In the genomic region with DNA sequence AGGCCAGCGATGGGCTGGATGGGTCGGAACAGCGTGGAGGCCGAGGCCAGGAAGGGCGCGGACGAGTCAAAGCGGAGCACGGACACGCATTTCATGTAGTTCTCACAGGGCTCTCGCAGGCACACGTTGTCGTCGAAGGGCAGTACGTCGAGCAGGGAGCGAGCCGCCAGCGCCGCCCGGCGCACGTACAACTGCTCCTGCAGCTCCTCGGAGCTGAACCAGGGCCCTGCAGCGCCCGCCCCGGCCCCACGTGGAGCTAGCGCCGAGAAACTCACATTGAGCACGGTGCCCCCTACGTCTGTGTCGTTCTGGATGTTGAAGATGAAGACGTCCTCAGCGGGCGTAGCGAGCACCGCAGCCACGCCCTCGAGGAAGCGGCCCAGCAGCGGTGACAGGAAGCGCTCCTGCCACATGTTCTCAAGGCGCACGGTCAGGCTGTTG, we compare ENCODE assay signal across 7 cellular contexts. TPM values are rescaled to one million over a fixed set of nuclear protein-coding genes. Genes with fewer than 3 reads are reported as not detected.
DNase-seq lines count a peak whose midpoint lies in the region; ATAC-seq and TF ChIP-seq lines count a peak whose summit lies in the region.

No MANE protein-coding gene starts in this region.

- H4K20me1 ChIP-seq in Loucy (ENCODE audit: insufficient read depth, low read length, poor library complexity, severe bottlenecking), result no peaks in the 10 kb centered on the region

- peak; percentile 28 for DNase-seq in activated naive CD4-positive, alpha-beta T cell treated with anti-CD3 and anti-CD28 coated beads for 36 hours
- DNase-seq in memory B cell (ENCODE audit: low spot score in 2 of 2) (no peak), suprapubic skin (ENCODE audit: low spot score in 2 of 2) (no peak), T-helper 9 cell (no peak)

- H3K9me2 ChIP-seq in Loucy (replicated peaks; ENCODE audit: low read depth, low read length), result no peaks in the 10 kb centered on the region

- 40% methylated on average over 10 of the region's 45 CpGs for whole genome bisulfite sequencing in suprapubic skin

- no peaks in the 10 kb centered on the region for H3K36me3 Mint-ChIP-seq in activated naive CD4-positive, alpha-beta T cell treated with anti-CD3 and anti-CD28 coated beads for 36 hours (ENCODE audit: low read depth)
- no peaks in the 10 kb centered on the region for H3K36me3 Mint-ChIP-seq in memory B cell

- no peaks in the 10 kb centered on the region for H3K9me3 Mint-ChIP-seq in activated naive CD4-positive, alpha-beta T cell treated with anti-CD3 and anti-CD28 coated beads for 36 hours
- H3K9me3 Mint-ChIP-seq in memory B cell, result no peaks in the 10 kb centered on the region

- H3K4me3 ChIP-seq in Loucy (ENCODE audit: low read length, poor library complexity, severe bottlenecking) (peak overlapping the region; percentile 71), suprapubic skin (peak overlapping the region; percentile 60)

- H3K27me3 ChIP-seq in Loucy (ENCODE audit: insufficient read depth, low read length, poor library complexity, severe bottlenecking) (no peaks in the 10 kb centered on the region), suprapubic skin (peaks cover 30% of the 10 kb centered on the region)

- H3K4me1 ChIP-seq in Loucy (ENCODE audit: insufficient read depth, low read length, poor library complexity, severe bottlenecking) (no peaks in the 10 kb centered on the region), suprapubic skin (peaks cover 28% of the 10 kb centered on the region)

- H3K4me2 ChIP-seq in Loucy (ENCODE audit: low read depth, low read length, poor library complexity, severe bottlenecking), result peak overlapping the region; percentile 57

- no peak for TF ChIP-seq EP300 in suprapubic skin (IDR thresholded peaks at IDR 0.05)

- CTCF ChIA-PET in activated naive CD4-positive, alpha-beta T cell treated with anti-CD3 and anti-CD28 coated beads for 36 hours (lab: Charles Lee), result interaction anchor here (0.7 to 1.9 kb wide), 8 partner anchors 8 to 573 kb away, joined by 3 to 7 read pairs (median 3); partner anchors contain the start of genes NCKIPSD and SLC26A6

- no peaks in the 10 kb centered on the region for H3K79me2 ChIP-seq in Loucy (ENCODE audit: insufficient read depth, low read length)

- peaks cover 16% of the 10 kb centered on the region for H3K27me3 Mint-ChIP-seq in activated naive CD4-positive, alpha-beta T cell treated with anti-CD3 and anti-CD28 coated beads for 36 hours (ENCODE audit: low read depth)
- no peaks in the 10 kb centered on the region for H3K27me3 Mint-ChIP-seq in memory B cell

- no peak overlapping the region for H2AFZ ChIP-seq in Loucy (ENCODE audit: low read length)

- TF ChIP-seq POLR2A in suprapubic skin (IDR thresholded peaks at IDR 0.05), result no peak

- TF ChIP-seq CTCF in Loucy (conservative IDR thresholded peaks at IDR 0.05; ENCODE audit: low read length) (no peak), suprapubic skin (IDR thresholded peaks at IDR 0.05) (no peak)

- H3K9me3 ChIP-seq in Loucy (ENCODE audit: insufficient read depth, low read depth, low read length) (no peaks in the 10 kb centered on the region), suprapubic skin (no peaks in the 10 kb centered on the region)

- H3K9ac ChIP-seq in Loucy (ENCODE audit: low read depth, low read length, poor library complexity, severe bottlenecking), result peak overlapping the region; percentile 54

- H3K36me3 ChIP-seq in Loucy (ENCODE audit: insufficient read depth, low read length) (no peaks in the 10 kb centered on the region), suprapubic skin (no peaks in the 10 kb centered on the region)

- no peaks in the 10 kb centered on the region for H3F3A ChIP-seq in Loucy (ENCODE audit: low read depth)

- no peak overlapping the region for H3K27ac ChIP-seq in suprapubic skin

- peaks cover 21% of the 10 kb centered on the region for H3K4me1 Mint-ChIP-seq in activated naive CD4-positive, alpha-beta T cell treated with anti-CD3 and anti-CD28 coated beads for 36 hours (ENCODE audit: low read depth)
- peaks cover 19% of the 10 kb centered on the region for H3K4me1 Mint-ChIP-seq in memory B cell

- H3K4me3 Mint-ChIP-seq in activated naive CD4-positive, alpha-beta T cell treated with anti-CD3 and anti-CD28 coated beads for 36 hours, result peak overlapping the region; percentile 65
- H3K4me3 Mint-ChIP-seq in memory B cell, result peak overlapping the region; percentile 83

- H3K27ac Mint-ChIP-seq in activated naive CD4-positive, alpha-beta T cell treated with anti-CD3 and anti-CD28 coated beads for 36 hours, result peak overlapping the region; percentile 64
- peak overlapping the region; percentile 58 for H3K27ac Mint-ChIP-seq in memory B cell

- intact Hi-C loops in activated naive CD4-positive, alpha-beta T cell treated with anti-CD3 and anti-CD28 coated beads for 36 hours (cut with micrococcal nuclease), result loop anchor here (1.0 kb wide), 3 partner anchors 22 to 100 kb away; partner anchors contain the start of genes SLC26A6 and UQCRC1

- ATAC-seq in memory B cell (ENCODE audit: low read depth), result peak; percentile 7
- no peak for ATAC-seq in GM18868 (IDR thresholded peaks at IDR 0.05; ENCODE audit: unreplicated experiment)
- no peak for ATAC-seq in HG02642 (IDR thresholded peaks at IDR 0.05; ENCODE audit: poor library complexity, unreplicated experiment)

RNA-seq across cellular contexts. Expression of gene CELSR3, which starts 5.8 kb away (rescaled TPM):
- 1 to 10 TPM; 4.9 to 5.1 TPM for total RNA-seq in activated naive CD4-positive, alpha-beta T cell treated with anti-CD3 and anti-CD28 coated beads for 36 hours
- 1 to 10 TPM; 1.6 to 3.2 (median 2.0) TPM for total RNA-seq in suprapubic skin

RNA-seq across cellular contexts. Expression of gene SLC26A6, which starts 21.6 kb away (rescaled TPM):
- total RNA-seq in activated naive CD4-positive, alpha-beta T cell treated with anti-CD3 and anti-CD28 coated beads for 36 hours, result 10 to 100 TPM; 24.3 to 24.7 TPM
- total RNA-seq in suprapubic skin, result 10 to 100 TPM; 14.0 to 29.4 (median 24.1) TPM

RNA-seq across cellular contexts. Expression of gene NCKIPSD, which starts 28.9 kb away (rescaled TPM):
- total RNA-seq in activated naive CD4-positive, alpha-beta T cell treated with anti-CD3 and anti-CD28 coated beads for 36 hours, result 10 to 100 TPM; 27.3 to 28.7 TPM
- total RNA-seq in suprapubic skin, result 10 to 100 TPM; 34.8 to 59.2 (median 44.9) TPM

RNA-seq across cellular contexts. Expression of gene TMEM89, which starts 35.3 kb away (rescaled TPM):
- not detected for total RNA-seq in activated naive CD4-positive, alpha-beta T cell treated with anti-CD3 and anti-CD28 coated beads for 36 hours
- not detected for total RNA-seq in suprapubic skin

RNA-seq across cellular contexts. Expression of gene UQCRC1, which starts 47.4 kb away (rescaled TPM):
- total RNA-seq in activated naive CD4-positive, alpha-beta T cell treated with anti-CD3 and anti-CD28 coated beads for 36 hours, result 100 to 1,000 TPM; 211 to 232 TPM
- total RNA-seq in suprapubic skin, result 100 to 1,000 TPM; 294 to 337 (median 319) TPM
